Comparison of ENCODE assay signal across 11 cellular contexts in genomic region chr4:152102184-152103000, GRCh38.
DNase-seq lines count a peak whose midpoint lies in the region; ATAC-seq and TF ChIP-seq lines count a peak whose summit lies in the region.
"Had no signal": no experiment of that assay in that cellular context is flagged by ENCODE, and none has a peak within 500 bp of the region (broad histone marks: within the 10 kb centered on the region; RNA-seq: fewer than 3 reads in every experiment).

No MANE protein-coding gene starts in this region.

- no peaks in the 10 kb centered on the region for H3K9me2 ChIP-seq in HCT116 (ENCODE audit: insufficient read depth)

- no peak for TF ChIP-seq CTCF in HCT116 (IDR thresholded peaks at IDR 0.05 in 2 of 3, conservative IDR thresholded peaks at IDR 0.05 in 1 of 3; ENCODE audit: borderline replicate concordance in 1 of 3, insufficient read depth in 1 of 3, low read depth in 2 of 3, low read length in 2 of 3)

- POLR2A ChIA-PET in HCT116 (lab: Charles Lee), result interaction anchor here (1.1 kb wide), 1 partner anchor 9 kb away, joined by 3 read pairs; no protein-coding TSS in a partner anchor

- H3K36me3 ChIP-seq in HCT116 (ENCODE audit: control insufficient read depth in 1 of 2, insufficient read depth in 2 of 2, low read length in 2 of 2), result no peaks in the 10 kb centered on the region

- DNase-seq in AG08396 (ENCODE audit: low spot score), result peak; percentile 29
- peak; percentile 23 for DNase-seq in HCT116 (ENCODE audit: low read depth, low spot score)
- no peak for DNase-seq in activated naive CD8-positive, alpha-beta T cell treated with anti-CD3 and anti-CD28 coated beads, Interleukin-2, amount 50 U/mL, for 24 hours
- DNase-seq in kidney glomerular epithelial cell (lab: John Stamatoyannopoulos, UW), result peak; percentile 29
- DNase-seq in stimulated activated CD8-positive, alpha-beta memory T cell treated with anti-CD3 and anti-CD28 coated beads, Interleukin-4, amount 100 ng/mL, for 48 hours, result no peak
- DNase-seq in stimulated activated CD4-positive, alpha-beta T cell treated with anti-CD3 and anti-CD28 coated beads, Interleukin-15, amount 100 ng/mL, for 24 hours, result no peak
- DNase-seq: SHP77 treated with DMSO at 0.1 percent for 48 hours; stimulated activated CD4-positive, alpha-beta T cell treated with anti-CD3 and anti-CD28 coated beads, Interleukin-2, amount 100 ng/mL, for 48 hours had no signal

- H3K79me2 ChIP-seq in HCT116 (ENCODE audit: insufficient read depth, low read length), result no peaks in the 10 kb centered on the region

- RAD21 ChIA-PET in HCT116 (lab: Charles Lee; ENCODE audit: low non-redundant PET in 1 of 2, low total read pairs in 2 of 2, uncharacterized antibody in 2 of 2, unreplicated experiment in 2 of 2), result no interaction called here

- ATAC-seq in HCT116 (no peak), HG02981 (IDR thresholded peaks at IDR 0.05; ENCODE audit: unreplicated experiment) (no peak), GM21737 (IDR thresholded peaks at IDR 0.05; ENCODE audit: unreplicated experiment) (no peak)
- no peak for ATAC-seq in activated naive CD8-positive, alpha-beta T cell treated with anti-CD3 and anti-CD28 coated beads, Interleukin-2, amount 50 U/mL, for 24 hours

- no TSS peak for BruUV-seq in HCT116 (replicated peaks; lab: Mats Ljungman, UMichigan)

- peak overlapping the region; percentile 83 for H3K4me3 Mint-ChIP-seq in activated naive CD8-positive, alpha-beta T cell treated with anti-CD3 and anti-CD28 coated beads, Interleukin-2, amount 50 U/mL, for 24 hours
- H3K4me3 Mint-ChIP-seq: memory B cell had no signal

- no peaks in the 10 kb centered on the region for H3K27me3 ChIP-seq in HCT116 (ENCODE audit: insufficient read depth, low read length)

- H3K9me3 Mint-ChIP-seq in activated naive CD8-positive, alpha-beta T cell treated with anti-CD3 and anti-CD28 coated beads, Interleukin-2, amount 50 U/mL, for 24 hours, result no peaks in the 10 kb centered on the region

- peak overlapping the region; percentile 12 for H3K9ac ChIP-seq in HCT116 (ENCODE audit: low read length)

- H3K4me1 ChIP-seq in HCT116 (ENCODE audit: control insufficient read depth in 1 of 2, insufficient read depth in 2 of 2, low read length in 2 of 2), result peaks cover 27 to 63% of the 10 kb centered on the region in 2 experiments

- H3K27ac ChIP-seq in HCT116 (ENCODE audit: low read depth, low read length), result no peak overlapping the region

- no peaks in the 10 kb centered on the region for H3K27me3 Mint-ChIP-seq in activated naive CD8-positive, alpha-beta T cell treated with anti-CD3 and anti-CD28 coated beads, Interleukin-2, amount 50 U/mL, for 24 hours

- H2AFZ ChIP-seq in HCT116 (ENCODE audit: low read depth, low read length, poor library complexity, severe bottlenecking), result peak overlapping the region; percentile 55

- H3K27ac Mint-ChIP-seq in activated naive CD8-positive, alpha-beta T cell treated with anti-CD3 and anti-CD28 coated beads, Interleukin-2, amount 50 U/mL, for 24 hours, result peak overlapping the region; percentile 94

- H3K36me3 Mint-ChIP-seq in activated naive CD8-positive, alpha-beta T cell treated with anti-CD3 and anti-CD28 coated beads, Interleukin-2, amount 50 U/mL, for 24 hours (ENCODE audit: low read depth), result peaks cover 2% of the 10 kb centered on the region
- H3K36me3 Mint-ChIP-seq: memory B cell had no signal

- no peak for TF ChIP-seq RAD21 in HCT116 (IDR thresholded peaks at IDR 0.05; ENCODE audit: low read depth)

- H3K4me2 ChIP-seq in HCT116 (ENCODE audit: low read length), result peak overlapping the region; percentile 68

- H3K4me3 ChIP-seq in HCT116 (replicated peaks in 1 of 2; ENCODE audit: low read depth in 1 of 2, low read length in 2 of 2), result no peak overlapping the region

- no peak for TF ChIP-seq POLR2A in HCT116 (IDR thresholded peaks at IDR 0.05; ENCODE audit: borderline replicate concordance, extremely low read depth, insufficient read depth, insufficient read length)

- peaks cover 88% of the 10 kb centered on the region for H3K4me1 Mint-ChIP-seq in activated naive CD8-positive, alpha-beta T cell treated with anti-CD3 and anti-CD28 coated beads, Interleukin-2, amount 50 U/mL, for 24 hours

- H4K20me1 ChIP-seq in HCT116 (ENCODE audit: insufficient read depth), result no peaks in the 10 kb centered on the region

- CTCF ChIA-PET in HCT116 (lab: Charles Lee), result no interaction called here

- intact Hi-C loops in HCT116 (cut with micrococcal nuclease), result loop anchor here (10.0 kb wide), 1 partner anchor 262 kb away; no protein-coding TSS in a partner anchor

- no peaks in the 10 kb centered on the region for H3K9me3 ChIP-seq in HCT116 (ENCODE audit: control insufficient read depth in 1 of 2, insufficient read depth in 1 of 2, low read depth in 1 of 2, low read length in 2 of 2)

TF ChIP-seq in HCT116, 20 proteins besides CTCF, POLR2A, EP300 and RAD21:
- no peak for TF ChIP-seq YY1 (IDR thresholded peaks at IDR 0.05; ENCODE audit: extremely low read depth, insufficient replicate concordance, low read depth, low read length)
- TF ChIP-seq SIN3A (IDR thresholded peaks at IDR 0.05; ENCODE audit: low read depth), result no peak
- no peak for TF ChIP-seq SRF (IDR thresholded peaks at IDR 0.05; ENCODE audit: low read depth)
- no peak for TF ChIP-seq EZH2phosphoT487 (IDR thresholded peaks at IDR 0.05; ENCODE audit: borderline replicate concordance)
- TF ChIP-seq POLR2AphosphoS5 (IDR thresholded peaks at IDR 0.05; ENCODE audit: low read depth, low read length), result no peak
- TF ChIP-seq JUND (IDR thresholded peaks at IDR 0.05), result no peak
- no peak for TF ChIP-seq CBX3 (IDR thresholded peaks at IDR 0.05; ENCODE audit: low read depth)
- no peak for TF ChIP-seq ELF1 (IDR thresholded peaks at IDR 0.05; ENCODE audit: borderline replicate concordance, low read depth)
- TF ChIP-seq EGR1 (IDR thresholded peaks at IDR 0.05; ENCODE audit: low read depth), result no peak

Comparison
In these comparisons a context has a peak if more than half of its experiments do, and no peak if none do; other contexts are left out.
1. DNase-seq: peak in AG08396 (single experiment), HCT116 (single experiment) and kidney glomerular epithelial cell (single experiment); none in activated naive CD8-positive, alpha-beta T cell treated with anti-CD3 and anti-CD28 coated beads, Interleukin-2, amount 50 U/mL, for 24 hours (single experiment), stimulated activated CD8-positive, alpha-beta memory T cell treated with anti-CD3 and anti-CD28 coated beads, Interleukin-4, amount 100 ng/mL, for 48 hours (single experiment) and stimulated activated CD4-positive, alpha-beta T cell treated with anti-CD3 and anti-CD28 coated beads, Interleukin-15, amount 100 ng/mL, for 24 hours (single experiment).